In genomic region chr7:2452643-2453270, GRCh38 we compare ENCODE assay signal across 1 cellular context.
TF ChIP-seq lines count a peak whose summit lies in the region.

No MANE protein-coding gene starts in this region.

TF ChIP-seq in HepG2, 621 proteins besides CTCF, POLR2A, EP300 and RAD21:
- TF ChIP-seq CCDC6 (CRISPR knock-in tag; IDR thresholded peaks at IDR 0.05) (no peak), ZNF121 (CRISPR knock-in tag; IDR thresholded peaks at IDR 0.05) (peak; percentile 82), SP5 (CRISPR knock-in tag; IDR thresholded peaks at IDR 0.05; ENCODE audit: borderline replicate concordance, low read depth) (no peak), HNRNPK (IDR thresholded peaks at IDR 0.05; ENCODE audit: low read depth, low read length, poor library complexity, severe bottlenecking) (peak; percentile 89), MYNN (CRISPR knock-in tag; IDR thresholded peaks at IDR 0.05; ENCODE audit: low read depth) (no peak), SATB2 (CRISPR knock-in tag; IDR thresholded peaks at IDR 0.05) (no peak)
